ENCODE assay signal across 8 cellular contexts in the genomic region with DNA sequence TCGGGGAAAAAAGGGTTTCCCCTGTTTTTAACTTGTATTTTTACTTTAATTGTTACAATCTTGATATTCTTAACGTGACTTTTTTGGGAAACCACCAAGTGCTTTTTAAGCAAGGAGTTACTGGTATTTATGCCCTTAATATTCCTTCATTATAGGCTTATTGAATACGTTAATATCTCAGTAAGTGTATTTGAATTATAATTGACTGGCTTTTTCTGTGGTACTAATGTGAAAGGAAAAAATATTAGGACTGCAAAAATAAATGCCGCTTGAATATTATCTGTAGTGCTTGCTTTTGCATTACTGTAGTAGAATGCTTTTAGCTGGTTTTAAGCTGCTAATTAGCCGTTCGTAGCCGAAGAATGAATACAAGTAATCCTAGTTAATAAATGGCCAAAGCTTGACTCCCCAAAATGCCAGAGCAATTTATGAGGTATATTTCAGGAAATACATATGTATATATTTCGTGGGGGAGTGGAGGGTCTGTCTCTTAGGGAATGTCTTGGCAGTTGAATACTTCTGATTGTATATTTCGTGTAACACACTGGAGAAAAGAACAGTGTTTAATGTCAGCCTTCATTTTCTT. TPM values are rescaled to one million over a fixed set of nuclear protein-coding genes. Genes with fewer than 3 reads are reported as not detected.
DNase-seq lines count a peak whose midpoint lies in the region; ATAC-seq and TF ChIP-seq lines count a peak whose summit lies in the region.

No MANE protein-coding gene starts in this region.

- CTCF ChIA-PET in IMR-90 (lab: Yijun Ruan, JAX), result no interaction called here

- ATAC-seq in IMR-90 (ENCODE audit: low read depth) (no peak), HG02623 (IDR thresholded peaks at IDR 0.05; ENCODE audit: unreplicated experiment) (no peak)

- dilution Hi-C loops in IMR-90 (cut with HindIII; ENCODE audit: low sequenced_read_pairs, unreplicated experiment), result no loop called here

- H3K27ac Mint-ChIP-seq in brain, result peak overlapping the region; percentile 93 to 98 (median 96)

- no CpG with 5 or more reads among the region's 9 CpGs for WGBS in IMR-90 (ENCODE audit: extremely low coverage in 2 of 2, insufficient read length in 1 of 2), 2 experiments
- WGBS in mesodermal cell (ENCODE audit: insufficient coverage in 2 of 2), 2 experiments, result 7 to 28% methylated on average over 3 to 4 of the region's 9 CpGs

- peak overlapping the region; percentile 90 for H3K9ac ChIP-seq in IMR-90 (ENCODE audit: low read depth, low read length)

- peak; percentile 25 for DNase-seq in ACHN
- no peak for DNase-seq in IMR-90
- DNase-seq in cerebellum (ENCODE audit: low spot score), result no peak
- DNase-seq in hepatic stellate cell (ENCODE audit: low spot score), result no peak
- DNase-seq in COR-L47 (lab: John Stamatoyannopoulos, UW), result no peak

- TF ChIP-seq CTCF in IMR-90 (conservative IDR thresholded peaks at IDR 0.05; ENCODE audit: low read depth, low read length), result no peak
- no peak for TF ChIP-seq CTCF in brain (conservative IDR thresholded peaks at IDR 0.05)

- H3K9me3 ChIP-seq in IMR-90 (ENCODE audit: control insufficient read depth, insufficient read depth, low read length), result no peaks in the 10 kb centered on the region
- no peaks in the 10 kb centered on the region for H3K9me3 ChIP-seq in mesodermal cell (ENCODE audit: control insufficient read depth, low read length)

- no peaks in the 10 kb centered on the region for H3K27me3 ChIP-seq in IMR-90 (ENCODE audit: control insufficient read depth, insufficient read depth, low read length)

- H2BK20ac ChIP-seq in IMR-90 (ENCODE audit: low read depth, low read length), result no peak overlapping the region

- peak overlapping the region; percentile 41; the same call in 1 of the 2 replicates for H3K56ac ChIP-seq in IMR-90 (ENCODE audit: extremely low read depth, insufficient read depth, low read length)

- no peak overlapping the region for H2AK5ac ChIP-seq in IMR-90 (ENCODE audit: low read depth, low read length)

- H2AK9ac ChIP-seq in IMR-90 (replicated peaks; ENCODE audit: low read depth, low read length, poor library complexity), result no peak overlapping the region

- peak overlapping the region; percentile 91 for H3K4me2 ChIP-seq in IMR-90 (ENCODE audit: low read depth, low read length)

- POLR2A ChIA-PET in IMR-90 (lab: Charles Lee; ENCODE audit: unreplicated experiment), result no interaction called here

- H3K27ac ChIP-seq in IMR-90 (ENCODE audit: insufficient read depth, low read length) (peak overlapping the region; percentile 55), mesodermal cell (ENCODE audit: low read depth, low read length, severe bottlenecking) (peak overlapping the region; percentile 97)

- peak overlapping the region in 1 of 2 experiments; percentile 10; a peak in 2 of 4 replicates for H4K8ac ChIP-seq in IMR-90 (ENCODE audit: low read depth in 2 of 2, low read length in 2 of 2)

- H3K9me3 Mint-ChIP-seq in brain, result peaks cover 0 to 3% (median 0%) of the 10 kb centered on the region in 5 experiments

- peak overlapping the region; percentile 28; the same call in 1 of the 2 replicates for H3K4ac ChIP-seq in IMR-90 (ENCODE audit: low read depth, low read length)

- H4K5ac ChIP-seq in IMR-90 (ENCODE audit: low read depth, low read length), result no peak overlapping the region; the same call in 1 of the 2 replicates

- 0 out of 2 replicates have a peak overlapping the region, but pooled peaks have one; percentile 6 for H4K91ac ChIP-seq in IMR-90 (ENCODE audit: insufficient read depth, low read depth, low read length)

- no TSS peak for BruUV-seq in IMR-90 (replicated peaks; lab: Mats Ljungman, UMichigan)

- H3K4me1 ChIP-seq in IMR-90 (ENCODE audit: control insufficient read depth, insufficient read depth, low read length) (peaks cover 4% of the 10 kb centered on the region; the same call in 1 of the 2 replicates), mesodermal cell (ENCODE audit: control insufficient read depth, insufficient read depth, low read length, poor library complexity, severe bottlenecking) (peaks cover 5% of the 10 kb centered on the region)

- no peak overlapping the region for H3K23ac ChIP-seq in IMR-90 (ENCODE audit: low read depth, low read length)

- no peak for TF ChIP-seq POLR2A in IMR-90 (IDR thresholded peaks at IDR 0.05; ENCODE audit: low read depth, low read length)

- H2BK120ac ChIP-seq in IMR-90 (ENCODE audit: low read depth, low read length), result no peak overlapping the region

- peak overlapping the region; percentile 89 to 97 (median 96) for H3K4me3 Mint-ChIP-seq in brain

- H3K4me3 ChIP-seq in IMR-90 (ENCODE audit: insufficient read depth, low read depth, low read length) (peak overlapping the region; percentile 54), mesodermal cell (ENCODE audit: extremely low read depth, insufficient read depth, low read length, poor library complexity, severe bottlenecking) (peak overlapping the region; percentile 67)

- H2AFZ ChIP-seq in IMR-90 (replicated peaks; ENCODE audit: low read length, poor library complexity), result peak overlapping the region; percentile 95

- peaks cover 23% of the 10 kb centered on the region for H3K36me3 Mint-ChIP-seq in brain

- no peak overlapping the region; the same call in 2 of the 3 replicates for H2BK15ac ChIP-seq in IMR-90 (ENCODE audit: low read depth, low read length)

- peaks cover 62% of the 10 kb centered on the region for H3K4me1 Mint-ChIP-seq in brain

- TF ChIP-seq RAD21 in IMR-90 (IDR thresholded peaks at IDR 0.05; ENCODE audit: low read length), result no peak

- no peak overlapping the region for H3K14ac ChIP-seq in IMR-90 (replicated peaks; ENCODE audit: low read depth, low read length)

- H3K9me1 ChIP-seq in IMR-90 (ENCODE audit: insufficient read depth, low read length), result peaks cover 9% of the 10 kb centered on the region

- peaks cover 2% of the 10 kb centered on the region for H3K36me3 ChIP-seq in IMR-90 (ENCODE audit: control insufficient read depth, insufficient read depth, low read length)
- no peaks in the 10 kb centered on the region for H3K36me3 ChIP-seq in mesodermal cell (ENCODE audit: control insufficient read depth, insufficient read depth, low read length)

- H2BK5ac ChIP-seq in IMR-90 (ENCODE audit: low read depth, low read length, poor library complexity, severe bottlenecking), result peak overlapping the region; percentile 51

- H3K27me3 Mint-ChIP-seq in brain, result peaks cover 8% of the 10 kb centered on the region

- in situ Hi-C loops in ACHN (cut with HindIII; ENCODE audit: low pct_ligation_motif_present, low pct_unique_long_range_greater_than_20kb, low sequenced_read_pairs) (no loop called here), IMR-90 (cut with MboI; ENCODE audit: low sequenced_read_pairs) (no loop called here)

- H4K20me1 ChIP-seq in IMR-90 (ENCODE audit: insufficient read depth, low read length), result no peaks in the 10 kb centered on the region; the same call in 1 of the 2 replicates

- intact Hi-C loops in IMR-90 (cut with micrococcal nuclease), result loop anchor here (1.0 to 5.0 kb wide), 4 partner anchors 70 to 261 kb away; no protein-coding TSS in a partner anchor

- H3K18ac ChIP-seq in IMR-90 (ENCODE audit: low read depth, low read length), result peak overlapping the region; percentile 19; the same call in 1 of the 2 replicates

- peaks cover 0 to 14% of the 10 kb centered on the region in 2 experiments; a peak in 2 of 4 replicates for H3K79me1 ChIP-seq in IMR-90 (ENCODE audit: low read depth in 1 of 2, low read length in 2 of 2)

TF ChIP-seq in IMR-90, 13 proteins besides CTCF, POLR2A, EP300 and RAD21 (continues in another document):
- TF ChIP-seq, protein P1, sequence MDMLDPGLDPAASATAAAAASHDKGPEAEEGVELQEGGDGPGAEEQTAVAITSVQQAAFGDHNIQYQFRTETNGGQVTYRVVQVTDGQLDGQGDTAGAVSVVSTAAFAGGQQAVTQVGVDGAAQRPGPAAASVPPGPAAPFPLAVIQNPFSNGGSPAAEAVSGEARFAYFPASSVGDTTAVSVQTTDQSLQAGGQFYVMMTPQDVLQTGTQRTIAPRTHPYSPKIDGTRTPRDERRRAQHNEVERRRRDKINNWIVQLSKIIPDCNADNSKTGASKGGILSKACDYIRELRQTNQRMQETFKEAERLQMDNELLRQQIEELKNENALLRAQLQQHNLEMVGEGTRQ (IDR thresholded peaks at IDR 0.05; ENCODE audit: low read depth, low read length), result no peak
- no peak for TF ChIP-seq BHLHE40 (IDR thresholded peaks at IDR 0.05; ENCODE audit: low read depth, low read length)
- TF ChIP-seq RCOR1 (IDR thresholded peaks at IDR 0.05; ENCODE audit: insufficient replicate concordance, low read length), result no peak
- TF ChIP-seq, protein P2, sequence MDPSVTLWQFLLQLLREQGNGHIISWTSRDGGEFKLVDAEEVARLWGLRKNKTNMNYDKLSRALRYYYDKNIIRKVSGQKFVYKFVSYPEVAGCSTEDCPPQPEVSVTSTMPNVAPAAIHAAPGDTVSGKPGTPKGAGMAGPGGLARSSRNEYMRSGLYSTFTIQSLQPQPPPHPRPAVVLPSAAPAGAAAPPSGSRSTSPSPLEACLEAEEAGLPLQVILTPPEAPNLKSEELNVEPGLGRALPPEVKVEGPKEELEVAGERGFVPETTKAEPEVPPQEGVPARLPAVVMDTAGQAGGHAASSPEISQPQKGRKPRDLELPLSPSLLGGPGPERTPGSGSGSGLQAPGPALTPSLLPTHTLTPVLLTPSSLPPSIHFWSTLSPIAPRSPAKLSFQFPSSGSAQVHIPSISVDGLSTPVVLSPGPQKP (IDR thresholded peaks at IDR 0.05; ENCODE audit: borderline replicate concordance, low read depth, low read length), result no peak

RNA-seq across cellular contexts. Expression of a gene that starts 1.3 kb away (rescaled TPM):
- total RNA-seq in IMR-90 (2012; rRNA removed) (10.9 and 46.9 TPM in 2 replicates), cerebellum (89.3 TPM)
- polyA plus RNA-seq in IMR-90 (2012; rRNA removed) (42.7 and 49.7 TPM in 2 replicates), brain (ENCODE audit: insufficient read depth, low read depth, low replicate concordance) (37.4 TPM)
- polyA plus RNA-seq in IMR-90 (2012; cell fraction: cytosol; rRNA removed), result 4.3 and 6.9 TPM in 2 replicates
- polyA plus RNA-seq in IMR-90 (2012; cell fraction: nucleus; rRNA removed; ENCODE audit: low replicate concordance), result 1.7 and 24.9 TPM in 2 replicates
- polyA plus RNA-seq in mesodermal cell (2013, experiment 1 of 2), result 54.3 TPM
- 59.0 TPM for polyA plus RNA-seq in mesodermal cell (2013, experiment 2 of 2)

RNA-seq across cellular contexts. Expression of a gene that starts 45.9 kb away (rescaled TPM):
- total RNA-seq in IMR-90 (2012; rRNA removed) (17.4 and 21.7 TPM in 2 replicates), cerebellum (44.1 TPM)
- polyA plus RNA-seq in IMR-90 (2012; rRNA removed) (14.4 and 19.9 TPM in 2 replicates), brain (ENCODE audit: insufficient read depth, low read depth, low replicate concordance) (32.5 TPM)
- 1.6 and 2.9 TPM in 2 replicates for polyA plus RNA-seq in IMR-90 (2012; cell fraction: cytosol; rRNA removed)
- 2.9 and 37.6 TPM in 2 replicates for polyA plus RNA-seq in IMR-90 (2012; cell fraction: nucleus; rRNA removed; ENCODE audit: low replicate concordance)
- 46.7 TPM for polyA plus RNA-seq in mesodermal cell (2013, experiment 1 of 2)
- 54.5 TPM for polyA plus RNA-seq in mesodermal cell (2013, experiment 2 of 2)

RNA-seq across cellular contexts. Expression of a gene that starts 46.3 kb away (rescaled TPM):
- total RNA-seq in IMR-90 (2012; rRNA removed) (47.5 TPM in 2 replicates), cerebellum (85.6 TPM)
- polyA plus RNA-seq in IMR-90 (2012; rRNA removed) (10.8 and 13.4 TPM in 2 replicates), brain (ENCODE audit: insufficient read depth, low read depth, low replicate concordance) (10.1 TPM)
- 2.1 and 3.7 TPM in 2 replicates for polyA plus RNA-seq in IMR-90 (2012; cell fraction: cytosol; rRNA removed)
- polyA plus RNA-seq in IMR-90 (2012; cell fraction: nucleus; rRNA removed; ENCODE audit: low replicate concordance), result 0.90 and 10.5 TPM in 2 replicates
- polyA plus RNA-seq in mesodermal cell (2013, experiment 1 of 2), result 33.1 TPM
- 29.4 TPM for polyA plus RNA-seq in mesodermal cell (2013, experiment 2 of 2)
